Comparison of ENCODE assay signal across 16 cellular contexts in the genomic region with DNA sequence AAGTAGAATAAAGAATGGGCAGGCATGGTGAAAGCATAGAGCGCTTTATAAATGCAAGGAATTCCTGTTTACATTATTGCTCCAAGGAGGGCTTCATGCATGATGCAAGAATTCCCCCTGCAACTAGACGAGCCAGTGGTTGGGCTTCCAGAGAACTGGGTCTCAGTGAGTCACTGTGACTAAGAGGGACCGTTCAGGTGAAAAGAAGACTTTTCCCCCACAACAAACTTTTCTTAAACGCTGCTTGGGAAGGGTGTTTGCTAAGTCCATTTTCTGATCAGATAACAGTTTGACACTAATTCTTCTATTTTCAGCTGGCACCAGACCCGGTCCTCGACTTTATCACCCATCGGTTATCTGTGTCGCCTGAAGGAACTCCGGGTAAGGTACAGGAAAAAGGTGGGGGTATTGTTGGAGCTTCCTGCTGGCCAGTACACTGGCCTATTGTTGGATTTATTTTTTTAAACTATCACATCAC. TPM values are rescaled to one million over a fixed set of nuclear protein-coding genes. Genes with fewer than 3 reads are reported as not detected.
DNase-seq lines count a peak whose midpoint lies in the region; ATAC-seq and TF ChIP-seq lines count a peak whose summit lies in the region.
"Had no signal": no experiment of that assay in that cellular context is flagged by ENCODE, and none has a peak within 500 bp of the region (broad histone marks: within the 10 kb centered on the region; RNA-seq: fewer than 3 reads in every experiment).

No MANE protein-coding gene starts in this region.

- peak; percentile 81 to 92 for ATAC-seq in right cardiac atrium
- ATAC-seq in sciatic nerve: peak; percentile 41
- ATAC-seq in HG02623 (IDR thresholded peaks at IDR 0.05; ENCODE audit: unreplicated experiment): no peak
- ATAC-seq in GM19397 (IDR thresholded peaks at IDR 0.05; ENCODE audit: unreplicated experiment): no peak
- ATAC-seq: activated T-helper 17 cell treated with anti-CD3 and anti-CD28 coated beads, Interleukin-2, amount 50 U/mL, for 72 hours had no signal

- no peak overlapping the region for H2BK12ac ChIP-seq in H9 (ENCODE audit: insufficient read length, low read depth, low read length)

- H4K8ac ChIP-seq in H9 (replicated peaks; ENCODE audit: insufficient read length, low read depth, low read length): no peak overlapping the region

- H3K14ac ChIP-seq in H9 (ENCODE audit: insufficient read depth, low read length): no peak overlapping the region

- no peaks in the 10 kb centered on the region for H4K20me1 ChIP-seq in H9 (ENCODE audit: control insufficient read depth, insufficient read depth, insufficient read length)

- H3K4me2 ChIP-seq in H9 (ENCODE audit: insufficient read depth, insufficient read length, low read length): no peak overlapping the region

- H2BK20ac ChIP-seq in H9 (ENCODE audit: low read depth, low read length, poor library complexity, severe bottlenecking): no peak overlapping the region

- intact Hi-C loops in right cardiac atrium (cut with DNase I) (no loop called here), sciatic nerve (cut with DNase I) (no loop called here)

- DNase-seq in H9 (no peak), astrocyte of the spinal cord (ENCODE audit: low read depth, low spot score) (peak; percentile 83), right cardiac atrium (peak in 2 of 3 donors; percentile 43 to 54), sciatic nerve (ENCODE audit: low spot score) (no peak), glomerular visceral epithelial cell (ENCODE audit: extremely low spot score) (no peak)
- DNase-seq in effector CD8-positive, alpha-beta T cell (lab: John Stamatoyannopoulos, UW): no peak
- DNase-seq: activated CD4-positive, CD25-positive, alpha-beta regulatory T cell treated with anti-CD3 and anti-CD28 coated beads, Interleukin-2, amount 50 U/mL, for 72 hours; BE2C; NCI-H1048; NCI-H524; SJCRH30; small intestine had no signal

- no peak overlapping the region for H3K4me3 Mint-ChIP-seq in H9
- H3K4me3 Mint-ChIP-seq: activated T-helper 17 cell treated with anti-CD3 and anti-CD28 coated beads, Interleukin-2, amount 50 U/mL, for 72 hours had no signal

- no peak overlapping the region for H3K23ac ChIP-seq in H9 (ENCODE audit: insufficient read length, low read depth, low read length)

- no peak overlapping the region for H2BK5ac ChIP-seq in H9 (ENCODE audit: insufficient read length, low read length)

- H3K27ac ChIP-seq in H9 (ENCODE audit: insufficient read length, low read depth, low read length) (peak overlapping the region; percentile 20), right cardiac atrium (ENCODE audit: low read length) (peak overlapping the region; percentile 20)
- H3K27ac ChIP-seq: SJCRH30 had no signal

- in situ Hi-C loops in astrocyte of the spinal cord (cut with HindIII; ENCODE audit: low sequenced_read_pairs): no loop called here

- no peak overlapping the region for H4K5ac ChIP-seq in H9 (ENCODE audit: insufficient read length, low read depth, low read length)

- TF ChIP-seq CTCF in H9 (conservative IDR thresholded peaks at IDR 0.05) (no peak), astrocyte of the spinal cord (IDR thresholded peaks at IDR 0.05; ENCODE audit: low read depth, low read length) (no peak)

- no peak overlapping the region for H3K56ac ChIP-seq in H9 (ENCODE audit: insufficient read length, low read depth, low read length)

- whole genome bisulfite sequencing in H9 (ENCODE audit: extremely low coverage, insufficient read length, low lambda C conversion rate): no CpG with 5 or more reads among the region's 9 CpGs
- 43% methylated on average over 9 of the region's 9 CpGs for WGBS in right cardiac atrium

- no peak overlapping the region for H3K9ac ChIP-seq in H9 (ENCODE audit: extremely low read depth, insufficient read length, low read length)

- no peaks in the 10 kb centered on the region for H3K9me3 ChIP-seq in H9 (ENCODE audit: control insufficient read depth, low read depth, low read length)
- H3K9me3 ChIP-seq in right cardiac atrium (ENCODE audit: control insufficient read depth, low read length): no peaks in the 10 kb centered on the region
- H3K9me3 ChIP-seq: BE2C, SJCRH30, uterus had no signal

- no peak overlapping the region for H3K18ac ChIP-seq in H9 (ENCODE audit: insufficient read length, low read depth, low read length)

- H2AK5ac ChIP-seq in H9 (ENCODE audit: insufficient read length, low read length): no peak overlapping the region

- H3K27me3 ChIP-seq in H9 (ENCODE audit: insufficient read depth, low read length): no peaks in the 10 kb centered on the region
- no peaks in the 10 kb centered on the region for H3K27me3 ChIP-seq in right cardiac atrium (ENCODE audit: control insufficient read depth, insufficient read depth)
- H3K27me3 ChIP-seq: BE2C, SJCRH30, uterus had no signal

- H3K4ac ChIP-seq in H9 (ENCODE audit: low read depth, low read length): no peak overlapping the region

- H3K4me1 ChIP-seq in H9 (ENCODE audit: insufficient read depth, low read length) (peaks cover 16% of the 10 kb centered on the region), right cardiac atrium (ENCODE audit: control insufficient read depth, insufficient read depth, low read length) (peaks cover 3% of the 10 kb centered on the region)
- H3K4me1 ChIP-seq: BE2C, SJCRH30, uterus had no signal

- peaks cover 5% of the 10 kb centered on the region; the same call in 1 of the 2 replicates for H3K79me2 ChIP-seq in H9 (ENCODE audit: insufficient read depth, low read length)

- H2AFZ ChIP-seq in H9 (ENCODE audit: low read length): no peak overlapping the region

- H3K79me1 ChIP-seq in H9 (ENCODE audit: insufficient read depth, low read depth, low read length, poor library complexity, severe bottlenecking): no peaks in the 10 kb centered on the region

- H3T11ph ChIP-seq in H9 (ENCODE audit: low read length): no peak overlapping the region

- H3K4me1 Mint-ChIP-seq in H9: peaks cover 43 to 49% of the 10 kb centered on the region in 2 experiments
- H3K4me1 Mint-ChIP-seq: activated T-helper 17 cell treated with anti-CD3 and anti-CD28 coated beads, Interleukin-2, amount 50 U/mL, for 72 hours had no signal

- H3K4me3 ChIP-seq in astrocyte of the spinal cord (ENCODE audit: low read depth, low read length) (no peak overlapping the region), right cardiac atrium (ENCODE audit: low read length) (no peak overlapping the region)
- H3K4me3 ChIP-seq: SJCRH30, uterus had no signal

- H4K91ac ChIP-seq in H9 (ENCODE audit: insufficient read length, low read depth, low read length): no peak overlapping the region

- no peaks in the 10 kb centered on the region for H3K9me3 Mint-ChIP-seq in H9
- H3K9me3 Mint-ChIP-seq: activated T-helper 17 cell treated with anti-CD3 and anti-CD28 coated beads, Interleukin-2, amount 50 U/mL, for 72 hours had no signal

- H3K36me3 Mint-ChIP-seq in H9 (ENCODE audit: insufficient read depth in 1 of 3, low read depth in 3 of 3): peaks cover 0 to 5% (median 0%) of the 10 kb centered on the region in 3 experiments; a peak in 2 of 7 replicates

- peak overlapping the region in 1 of 3 experiments; percentile 68; a peak in 1 of 7 replicates for H3K27ac Mint-ChIP-seq in H9
- H3K27ac Mint-ChIP-seq: activated T-helper 17 cell treated with anti-CD3 and anti-CD28 coated beads, Interleukin-2, amount 50 U/mL, for 72 hours had no signal

- no peaks in the 10 kb centered on the region for H3K27me3 Mint-ChIP-seq in H9 (ENCODE audit: low read depth)
- H3K27me3 Mint-ChIP-seq: activated T-helper 17 cell treated with anti-CD3 and anti-CD28 coated beads, Interleukin-2, amount 50 U/mL, for 72 hours had no signal

- no peak overlapping the region for H2BK15ac ChIP-seq in H9 (ENCODE audit: low read depth, low read length)

- H2BK120ac ChIP-seq in H9 (ENCODE audit: low read depth, low read length, poor library complexity, severe bottlenecking): no peak overlapping the region

- no peaks in the 10 kb centered on the region for H3K23me2 ChIP-seq in H9 (ENCODE audit: insufficient read length, low read depth, low read length, poor library complexity, severe bottlenecking)

RNA-seq across cellular contexts. Expression of a gene that starts 40.1 kb away (rescaled TPM):
- total RNA-seq in H9 (2021): 22.5 and 25.8 TPM in 2 replicates
- total RNA-seq in right cardiac atrium: 10 to 100 TPM; 45.4 to 70.6 (median 56.8) TPM
- polyA plus RNA-seq in right cardiac atrium: 41.0 TPM
- 104 TPM for total RNA-seq in sciatic nerve
- total RNA-seq: activated T-helper 17 cell treated with anti-CD3 and anti-CD28 coated beads, Interleukin-2, amount 50 U/mL, for 72 hours had no signal

Comparison
In these comparisons a context has a peak if more than half of its experiments do, and no peak if none do; other contexts are left out.
1. DNase-seq: peak in astrocyte of the spinal cord (single experiment) and right cardiac atrium (2 of 3); none in H9 (single experiment), sciatic nerve (single experiment), effector CD8-positive, alpha-beta T cell (single experiment) and glomerular visceral epithelial cell (single experiment).
2. ATAC-seq: peak in right cardiac atrium (2 of 2) and sciatic nerve (single experiment); none in HG02623 (single experiment) and GM19397 (single experiment).